ENCODE assay signal across 8 cellular contexts in genomic region chr2:199850718-199851498, GRCh38. TPM values are rescaled to one million over a fixed set of nuclear protein-coding genes. Genes with fewer than 3 reads are reported as not detected.
DNase-seq lines count a peak whose midpoint lies in the region; ATAC-seq and TF ChIP-seq lines count a peak whose summit lies in the region.

Gene FTCDNL1, minus strand, starts transcription at chr2:199851192. Its CDS starts 2,230 bp downstream, at chr2:199848962.

- peak; percentile 97 for ATAC-seq in GM21515 (IDR thresholded peaks at IDR 0.05; ENCODE audit: unreplicated experiment)

- H3K27ac ChIP-seq in DOHH2 (ENCODE audit: low read depth, low read length) = peak within 1 kb of the TSS; percentile 39
- H3K27ac ChIP-seq in HUES48 (ENCODE audit: low read depth, low read length) = no peak within 1 kb of the TSS
- H3K27ac ChIP-seq in temporal lobe (ENCODE audit: low read depth, low read length) = peak within 1 kb of the TSS; percentile 72

- no peaks in the 10 kb centered on the region for H3F3A ChIP-seq in DOHH2 (ENCODE audit: control insufficient read depth, insufficient read depth)

- H3K9me3 ChIP-seq in DOHH2 (ENCODE audit: control insufficient read depth, insufficient read depth, low read length) (no peaks in the 10 kb centered on the region), HUES48 (ENCODE audit: control insufficient read depth, insufficient read depth, low read length) (no peaks in the 10 kb centered on the region)

- peak; percentile 73 for DNase-seq in RPMI8226
- peak; percentile 57 for DNase-seq in activated effector memory CD4-positive, alpha-beta T cell treated with Interleukin-2 at 50 U/mL for 16 hours
- DNase-seq in foreskin melanocyte = peak; percentile 48
- DNase-seq in occipital lobe (lab: John Stamatoyannopoulos, UW) = peak; percentile 74

- H3K36me3 ChIP-seq in DOHH2 (ENCODE audit: control insufficient read depth, low read length) (no peaks in the 10 kb centered on the region), HUES48 (ENCODE audit: control insufficient read depth, insufficient read depth, low read length) (no peaks in the 10 kb centered on the region)

- peak within 1 kb of the TSS; percentile 76 for H3K9ac ChIP-seq in HUES48 (ENCODE audit: low read depth, low read length)

- peak; percentile 71 for TF ChIP-seq CTCF in DOHH2 (IDR thresholded peaks at IDR 0.05; ENCODE audit: low read depth, low read length, poor library complexity, severe bottlenecking)

- H3K27me3 ChIP-seq in DOHH2 (ENCODE audit: control insufficient read depth, low read length) (no peaks in the 10 kb centered on the region), HUES48 (ENCODE audit: control insufficient read depth, insufficient read depth, low read length) (peaks cover 8% of the 10 kb centered on the region; the same call in 1 of the 2 replicates)

- peak within 1 kb of the TSS; percentile 78 for H3K4me3 ChIP-seq in DOHH2 (ENCODE audit: low read length)
- H3K4me3 ChIP-seq in HUES48 (ENCODE audit: low read depth, low read length) = peak within 1 kb of the TSS; percentile 80

- no peaks in the 10 kb centered on the region for H3K9me2 ChIP-seq in DOHH2 (replicated peaks; ENCODE audit: control insufficient read depth, low read length)

- H3K4me1 ChIP-seq in DOHH2 (ENCODE audit: control insufficient read depth, low read length) = peaks cover 14% of the 10 kb centered on the region
- H3K4me1 ChIP-seq in HUES48 (ENCODE audit: control insufficient read depth, insufficient read depth, low read length) = peaks cover 33% of the 10 kb centered on the region

- H4K20me1 ChIP-seq in DOHH2 (ENCODE audit: control insufficient read depth, insufficient read depth, low read depth, low read length) = no peaks in the 10 kb centered on the region

- H3K79me2 ChIP-seq in DOHH2 (ENCODE audit: control insufficient read depth, low read length) = no peaks in the 10 kb centered on the region

- H3K4me2 ChIP-seq in DOHH2 (ENCODE audit: low read length) = peak within 1 kb of the TSS; percentile 75

RNA-seq across cellular contexts. Expression of gene FTCDNL1, which starts in this region (rescaled TPM):
- 3.3 TPM for total RNA-seq in occipital lobe
- 5.4 TPM for total RNA-seq in temporal lobe
